In genomic region chr10:88114368-88114767, GRCh38 we compare ENCODE assay signal across 9 cellular contexts.
A peak's percentile ranks its signal among the peaks of the same experiment; 100 is the strongest.
DNase-seq lines count a peak whose midpoint lies in the region; ATAC-seq and TF ChIP-seq lines count a peak whose summit lies in the region.
"Had no signal": no experiment of that assay in that cellular context is flagged by ENCODE, and none has a peak within 500 bp of the region (broad histone marks: within the 10 kb centered on the region; RNA-seq: fewer than 3 reads in every experiment).

No MANE protein-coding gene starts in this region.

- H3K9me3 ChIP-seq in OCI-LY7 (ENCODE audit: low read length), result peaks cover 9% of the 10 kb centered on the region
- no peaks in the 10 kb centered on the region for H3K9me3 ChIP-seq in esophagus squamous epithelium
- no peaks in the 10 kb centered on the region for H3K9me3 ChIP-seq in osteoblast (ENCODE audit: low read depth, low read length)

- no TSS peak for BruUV-seq in OCI-LY7 (replicated peaks; lab: Mats Ljungman, UMichigan)

- H3K27ac ChIP-seq in OCI-LY7 (ENCODE audit: low read depth, low read length, poor library complexity, severe bottlenecking), result peak overlapping the region; percentile 83
- H3K27ac ChIP-seq in esophagus squamous epithelium, result no peak overlapping the region
- H3K27ac ChIP-seq in osteoblast (ENCODE audit: low read depth, low read length), result no peak overlapping the region

- H4K20me1 ChIP-seq in OCI-LY7 (ENCODE audit: insufficient read depth, low read length), result no peaks in the 10 kb centered on the region
- H4K20me1 ChIP-seq in osteoblast (ENCODE audit: insufficient read depth, low read length), result no peaks in the 10 kb centered on the region

- H3K27me3 ChIP-seq in esophagus squamous epithelium (no peaks in the 10 kb centered on the region), osteoblast (ENCODE audit: insufficient read depth, low read length) (no peaks in the 10 kb centered on the region)

- ATAC-seq in HG02798 (IDR thresholded peaks at IDR 0.05; ENCODE audit: poor library complexity, unreplicated experiment), result peak; percentile 42

- H2AFZ ChIP-seq in OCI-LY7 (ENCODE audit: low read length), result peak overlapping the region; percentile 82; the same call in 1 of the 2 replicates
- H2AFZ ChIP-seq in osteoblast (ENCODE audit: low read length), result no peak overlapping the region

- TF ChIP-seq POLR2A in esophagus squamous epithelium (IDR thresholded peaks at IDR 0.05), result no peak

- 67 to 83% methylated on average over 7 of the region's 7 CpGs for WGBS in esophagus squamous epithelium, 2 donors

- CTCF ChIA-PET in OCI-LY7 (lab: Charles Lee; ENCODE audit: unreplicated experiment), result interaction anchor here (0.6 to 2.5 kb wide), 7 partner anchors 10 to 274 kb away, joined by 3 to 12 read pairs (median 4); partner anchors contain the start of genes KLLN and PTEN

- TF ChIP-seq CTCF in OCI-LY7 (conservative IDR thresholded peaks at IDR 0.05; ENCODE audit: low read length) (peak; percentile 89), esophagus squamous epithelium (IDR thresholded peaks at IDR 0.05) (peak in 4 of 6 experiments; percentile 33 to 54 (median 44)), osteoblast (IDR thresholded peaks at IDR 0.05; ENCODE audit: extremely low read depth, low read depth, low read length) (peak; percentile 50)

- H3K4me2 ChIP-seq in OCI-LY7 (ENCODE audit: low read length) (peak overlapping the region; percentile 69), osteoblast (ENCODE audit: insufficient read depth, low read length) (no peak overlapping the region)

- intact Hi-C loops in OCI-LY7 (cut with micrococcal nuclease; ENCODE audit: unreplicated experiment) (loop anchor here (1.0 to 10.0 kb wide), 4 partner anchors 32 to 770 kb away; partner anchors contain the start of genes ATAD1 and STAMBPL1), esophagus squamous epithelium (cut with DNase I) (no loop called here)

- H3K4me3 ChIP-seq in OCI-LY7 (ENCODE audit: low read depth, low read length, poor library complexity, severe bottlenecking) (peak overlapping the region; percentile 33), esophagus squamous epithelium (no peak overlapping the region), osteoblast (ENCODE audit: insufficient read depth, low read length) (no peak overlapping the region)
- H3K4me3 ChIP-seq: skin epidermis had no signal

- H3K79me2 ChIP-seq in OCI-LY7 (ENCODE audit: insufficient read depth, low read depth, low read length) (no peaks in the 10 kb centered on the region), osteoblast (ENCODE audit: insufficient read depth, low read length) (no peaks in the 10 kb centered on the region)

- peaks cover 98% of the 10 kb centered on the region for H3K4me1 ChIP-seq in OCI-LY7 (ENCODE audit: insufficient read depth, low read length, poor library complexity, severe bottlenecking)
- peaks cover 0 to 36% (median 0%) of the 10 kb centered on the region in 3 donors for H3K4me1 ChIP-seq in esophagus squamous epithelium
- H3K4me1 ChIP-seq in osteoblast (ENCODE audit: insufficient read depth, low read length), result peaks cover 28% of the 10 kb centered on the region

- POLR2A ChIA-PET in OCI-LY7 (lab: Charles Lee), result interaction anchor here (0.6 to 5.2 kb wide), 25 partner anchors 7 to 450 kb away, joined by 3 to 62 read pairs (median 7); partner anchors contain the start of genes KLLN and PTEN

- H3K9me2 ChIP-seq in OCI-LY7 (ENCODE audit: insufficient read depth, low read length), result no peaks in the 10 kb centered on the region

- DNase-seq in NCI-H2081 (lab: John Stamatoyannopoulos, UW) (peak; percentile 5 to 35), NCI-H2081 treated with DMSO at 0.1 percent for 48 hours (lab: John Stamatoyannopoulos, UW) (no peak), OCI-LY7 (ENCODE audit: low spot score) (peak; percentile 90), esophagus squamous epithelium (lab: John Stamatoyannopoulos, UW) (no peak), osteoblast (ENCODE audit: insufficient read length, low spot score, missing footprints) (no peak), H4 (ENCODE audit: low spot score) (no peak), OCI-M2 (lab: John Stamatoyannopoulos, UW; ENCODE audit: unreplicated experiment) (no peak)

- peaks cover 11% of the 10 kb centered on the region for H3K36me3 ChIP-seq in OCI-LY7 (ENCODE audit: insufficient read depth, low read length)
- H3K36me3 ChIP-seq in esophagus squamous epithelium, result no peaks in the 10 kb centered on the region
- no peaks in the 10 kb centered on the region for H3K36me3 ChIP-seq in osteoblast (ENCODE audit: insufficient read depth, low read length)

Comparison
In these comparisons a context has a peak if more than half of its experiments do, and no peak if none do; other contexts are left out.
1. DNase-seq: peak in NCI-H2081 (2 of 2) and OCI-LY7 (single experiment); none in NCI-H2081 treated with DMSO at 0.1 percent for 48 hours (single experiment), esophagus squamous epithelium (single experiment), osteoblast (single experiment), H4 (single experiment) and OCI-M2 (single experiment).
2. Peak in every context shown above with its lines, with median percentiles within 50 percentile points of each other: CTCF ChIP-seq.